10 cellular contexts compared by ENCODE assay signal in genomic region chr22:39518124-39518786, GRCh38. TPM values are rescaled to one million over a fixed set of nuclear protein-coding genes. Genes with fewer than 3 reads are reported as not detected.
DNase-seq lines count a peak whose midpoint lies in the region; ATAC-seq, FAIRE-seq and TF ChIP-seq lines count a peak whose summit lies in the region.
"Had no signal": no experiment of that assay in that cellular context is flagged by ENCODE, and none has a peak within 500 bp of the region (broad histone marks: within the 10 kb centered on the region; RNA-seq: fewer than 3 reads in every experiment).

No MANE protein-coding gene starts in this region.

- intact Hi-C loops in heart right ventricle (cut with DNase I), result loop anchor here in 3 of 10 donors (2.0 to 10.0 kb wide), 4 partner anchors 15 to 121 kb away; partner anchors contain the start of genes MIEF1 (in 1 of the 3) and TAB1 (in 1 of the 3)
- intact Hi-C loops in right cardiac atrium (cut with DNase I), result loop anchor here in 2 of 4 donors (10.0 kb wide), 1 partner anchor 113 kb away; no protein-coding TSS in a partner anchor
- intact Hi-C loops in kidney (cut with DNase I), result loop anchor here (10.0 kb wide), 1 partner anchor 113 kb away; no protein-coding TSS in a partner anchor
- intact Hi-C loops in upper lobe of right lung (cut with DNase I), result no loop called here

- no peak for ATAC-seq in heart right ventricle
- no peak for ATAC-seq in right cardiac atrium
- ATAC-seq in activated T-helper 17 cell treated with anti-CD3 and anti-CD28 coated beads, Interleukin-2, amount 50 U/mL, for 72 hours (replicated peaks), result no peak
- no peak for ATAC-seq in upper lobe of right lung
- no peak for ATAC-seq in HG03135 (IDR thresholded peaks at IDR 0.05; ENCODE audit: unreplicated experiment)
- ATAC-seq: left ventricle myocardium superior had no signal

- H3K36me3 Mint-ChIP-seq in activated T-helper 17 cell treated with anti-CD3 and anti-CD28 coated beads, Interleukin-2, amount 50 U/mL, for 72 hours (ENCODE audit: low read depth), result peaks cover 76% of the 10 kb centered on the region

- TF ChIP-seq CTCF in heart right ventricle (IDR thresholded peaks at IDR 0.05), result no peak
- no peak for TF ChIP-seq CTCF in kidney (IDR thresholded peaks at IDR 0.05; ENCODE audit: borderline replicate concordance, extremely low read depth, insufficient read depth)
- no peak for TF ChIP-seq CTCF in upper lobe of right lung (IDR thresholded peaks at IDR 0.05)

- H3K27ac ChIP-seq in heart right ventricle, result peak overlapping the region in 6 of 10 donors; percentile 97 to 100 (median 100)
- H3K27ac ChIP-seq in right cardiac atrium (ENCODE audit: low read length), result no peak overlapping the region
- no peak overlapping the region for H3K27ac ChIP-seq in kidney (ENCODE audit: low read depth in 2 of 2, low read length in 2 of 2)
- H3K27ac ChIP-seq in upper lobe of right lung, result peak overlapping the region; percentile 100

- H3K9me3 ChIP-seq in heart right ventricle, result no peaks in the 10 kb centered on the region
- H3K9me3 ChIP-seq in right cardiac atrium (ENCODE audit: control insufficient read depth, low read length), result no peaks in the 10 kb centered on the region
- H3K9me3 ChIP-seq in kidney (ENCODE audit: control insufficient read depth in 1 of 2, low read length in 2 of 2), result no peaks in the 10 kb centered on the region
- no peaks in the 10 kb centered on the region for H3K9me3 ChIP-seq in upper lobe of right lung

- no peak overlapping the region for H3K27ac Mint-ChIP-seq in activated T-helper 17 cell treated with anti-CD3 and anti-CD28 coated beads, Interleukin-2, amount 50 U/mL, for 72 hours

- H3K27me3 Mint-ChIP-seq in activated T-helper 17 cell treated with anti-CD3 and anti-CD28 coated beads, Interleukin-2, amount 50 U/mL, for 72 hours, result no peaks in the 10 kb centered on the region

- 51 to 60% methylated on average over 5 of the region's 5 CpGs for WGBS in heart right ventricle, 2 donors
- 54% methylated on average over 5 of the region's 5 CpGs for whole genome bisulfite sequencing in right cardiac atrium

- H3K4me3 Mint-ChIP-seq in activated T-helper 17 cell treated with anti-CD3 and anti-CD28 coated beads, Interleukin-2, amount 50 U/mL, for 72 hours, result peak overlapping the region; percentile 92

- H3K9ac ChIP-seq in kidney (ENCODE audit: low read length in 2 of 2), result no peak overlapping the region

- DNase-seq in heart right ventricle (no peak), right cardiac atrium (no peak), kidney (peak; percentile 8), upper lobe of right lung (no peak), HuH-7.5 (ENCODE audit: low spot score) (no peak)
- DNase-seq in stimulated activated CD4-positive, alpha-beta T cell treated with anti-CD3 and anti-CD28 coated beads, Interleukin-4, amount 100 ng/mL, for 1 hour, result no peak
- DNase-seq: activated effector memory CD4-positive, alpha-beta T cell treated with anti-CD3 and anti-CD28 coated beads, Interleukin-2, amount 50 U/mL, for 16 hours; left ventricle myocardium superior had no signal

- H3K4me1 ChIP-seq in heart right ventricle (peaks cover 11 to 48% (median 41%) of the 10 kb centered on the region in 9 donors), right cardiac atrium (ENCODE audit: control insufficient read depth, insufficient read depth, low read length) (peaks cover 3% of the 10 kb centered on the region), kidney (ENCODE audit: control insufficient read depth in 1 of 2, insufficient read depth in 1 of 2, low read depth in 1 of 2, low read length in 2 of 2) (peaks cover 18 to 35% of the 10 kb centered on the region in 2 donors), upper lobe of right lung (peaks cover 32% of the 10 kb centered on the region)

- peaks cover 30% of the 10 kb centered on the region for H3K4me1 Mint-ChIP-seq in activated T-helper 17 cell treated with anti-CD3 and anti-CD28 coated beads, Interleukin-2, amount 50 U/mL, for 72 hours

- H3K27me3 ChIP-seq in heart right ventricle (no peaks in the 10 kb centered on the region), right cardiac atrium (ENCODE audit: control insufficient read depth, insufficient read depth) (no peaks in the 10 kb centered on the region), upper lobe of right lung (no peaks in the 10 kb centered on the region)

- no peaks in the 10 kb centered on the region for H3K9me3 Mint-ChIP-seq in activated T-helper 17 cell treated with anti-CD3 and anti-CD28 coated beads, Interleukin-2, amount 50 U/mL, for 72 hours

- H3K4me3 ChIP-seq in heart right ventricle, result peak overlapping the region in 1 of 10 donors; percentile 95
- H3K4me3 ChIP-seq in right cardiac atrium (ENCODE audit: low read length), result no peak overlapping the region
- H3K4me3 ChIP-seq in kidney (ENCODE audit: low read length in 2 of 2), result no peak overlapping the region
- H3K4me3 ChIP-seq in upper lobe of right lung, result no peak overlapping the region

- peaks cover 0 to 69% (median 41%) of the 10 kb centered on the region in 9 donors for H3K36me3 ChIP-seq in heart right ventricle
- peaks cover 35 to 44% of the 10 kb centered on the region in 2 donors for H3K36me3 ChIP-seq in kidney (ENCODE audit: control insufficient read depth in 1 of 2, insufficient read depth in 2 of 2, low read length in 2 of 2)
- peaks cover 59% of the 10 kb centered on the region for H3K36me3 ChIP-seq in upper lobe of right lung

- FAIRE-seq in kidney (lab: Jason Lieb, UNC), result no peak

RNA-seq across cellular contexts. Expression of gene ATF4, which starts 2.1 kb away (rescaled TPM):
- total RNA-seq in heart right ventricle (100 to 1,000 TPM in 9 of 10 donors, 10 to 100 TPM in 1; 95.2 to 319 (median 133) TPM), right cardiac atrium (100 to 1,000 TPM; 156 to 254 (median 177) TPM), kidney (261 TPM), upper lobe of right lung (327 TPM)
- polyA plus RNA-seq in heart right ventricle (100 to 1,000 TPM; 439 to 637 TPM), right cardiac atrium (244 TPM), kidney (ENCODE audit: insufficient read depth, low read depth, low replicate concordance) (293 TPM)
- total RNA-seq in activated T-helper 17 cell treated with anti-CD3 and anti-CD28 coated beads, Interleukin-2, amount 50 U/mL, for 72 hours, result 100 to 1,000 TPM; 338 to 432 TPM

RNA-seq across cellular contexts. Expression of gene RPS19BP1, which starts 14.3 kb away (rescaled TPM):
- 10 to 100 TPM; 31.3 to 64.0 (median 37.2) TPM for total RNA-seq in heart right ventricle
- 100 to 1,000 TPM; 154 to 222 TPM for polyA plus RNA-seq in heart right ventricle
- total RNA-seq in right cardiac atrium, result 10 to 100 TPM; 55.1 to 75.5 (median 61.8) TPM
- polyA plus RNA-seq in right cardiac atrium, result 155 TPM
- total RNA-seq in activated T-helper 17 cell treated with anti-CD3 and anti-CD28 coated beads, Interleukin-2, amount 50 U/mL, for 72 hours, result 100 to 1,000 TPM in 1 of 2 donors, 10 to 100 TPM in 1; 61.3 to 102 TPM
- 51.8 TPM for total RNA-seq in kidney
- 180 TPM for polyA plus RNA-seq in kidney (ENCODE audit: insufficient read depth, low read depth, low replicate concordance)
- 72.5 TPM for total RNA-seq in upper lobe of right lung

RNA-seq across cellular contexts. Expression of gene MIEF1, which starts 16.2 kb away (rescaled TPM):
- total RNA-seq in heart right ventricle (10 to 100 TPM; 12.8 to 35.8 (median 17.5) TPM), right cardiac atrium (10 to 100 TPM; 16.3 to 22.2 (median 18.7) TPM), kidney (27.9 TPM), upper lobe of right lung (24.3 TPM)
- polyA plus RNA-seq in heart right ventricle (1 to 10 TPM; 7.0 to 9.1 TPM), right cardiac atrium (9.0 TPM), kidney (ENCODE audit: insufficient read depth, low read depth, low replicate concordance) (13.0 TPM)
- 10 to 100 TPM; 34.7 to 54.0 TPM for total RNA-seq in activated T-helper 17 cell treated with anti-CD3 and anti-CD28 coated beads, Interleukin-2, amount 50 U/mL, for 72 hours

RNA-seq across cellular contexts. Expression of gene CACNA1I, which starts 52.3 kb away (rescaled TPM):
- total RNA-seq in heart right ventricle (under 1 TPM in 5 of 10 donors, not detected in 5; 0.04 to 0.06 (median 0.05) TPM), right cardiac atrium (under 1 TPM in 1 of 4 donors, not detected in 3; 0.06 TPM), kidney (0.63 TPM), upper lobe of right lung (0.32 TPM)
- polyA plus RNA-seq in heart right ventricle (under 1 TPM in 1 of 2 donors, not detected in 1; under 0.01 TPM), right cardiac atrium (0.07 TPM), kidney (ENCODE audit: insufficient read depth, low read depth, low replicate concordance) (not detected)
- total RNA-seq in activated T-helper 17 cell treated with anti-CD3 and anti-CD28 coated beads, Interleukin-2, amount 50 U/mL, for 72 hours, result 1 to 10 TPM in 1 of 2 donors, under 1 TPM in 1; 0.84 to 5.3 TPM
- total RNA-seq: left ventricle myocardium superior had no signal

Comparison
In these comparisons a context has a peak if more than half of its experiments do, and no peak if none do; other contexts are left out.
1. H3K27ac ChIP-seq: peak in heart right ventricle (6 of 10) and upper lobe of right lung (single experiment); none in right cardiac atrium (single experiment) and kidney (0 of 2).